Comparison of ENCODE assay signal across 8 cellular contexts in genomic region chr4:150867148-150867547, GRCh38.
DNase-seq lines count a peak whose midpoint lies in the region; ATAC-seq, FAIRE-seq and TF ChIP-seq lines count a peak whose summit lies in the region.

No MANE protein-coding gene starts in this region.

- no peak for TF ChIP-seq POLR2A in GM12878 (IDR thresholded peaks at IDR 0.05; ENCODE audit: low read depth, low read length)

- RAD21 ChIA-PET in GM12878 (lab: Charles Lee; ENCODE audit: unreplicated experiment): interaction anchor here (0.6 to 3.6 kb wide), 31 partner anchors 11 to 870 kb away, joined by 3 to 22 read pairs (median 4); no protein-coding TSS in a partner anchor

- DNase-seq in activated T-cell treated with anti-CD3 and anti-CD28 coated beads for 4 hours (peak; percentile 32), HS-27A (ENCODE audit: low read depth) (peak; percentile 34), NCI-H774 (lab: John Stamatoyannopoulos, UW) (peak; percentile 29), GM12878 (ENCODE audit: low read depth, low spot score) (peak; percentile 41), iPS DF 4.7 (ENCODE audit: extremely low read depth, low spot score) (peak; percentile 58)
- no peak for DNase-seq in activated T-cell treated with anti-CD3 and anti-CD28 coated beads, Interleukin-2, amount 50 U/mL, for 48 hours
- DNase-seq in stimulated activated effector memory CD8-positive, alpha-beta T cell treated with anti-CD3 and anti-CD28 coated beads, Interleukin-12 subunit alpha, Interleukin-12 subunit beta, amount 100 ng/mL, for 72 hours (ENCODE audit: low spot score in 2 of 2): peak in 1 of 2 donors; percentile 28

- no TSS peak for BruUV-seq in GM12878 (replicated peaks; lab: Mats Ljungman, UMichigan)

- TF ChIP-seq RAD21 in GM12878 (IDR thresholded peaks at IDR 0.05; ENCODE audit: insufficient read depth, low read depth, low read length): peak; percentile 86

- H3K79me2 ChIP-seq in GM12878 (ENCODE audit: control insufficient read depth, insufficient read depth, low read length): no peaks in the 10 kb centered on the region

- peaks cover 46% of the 10 kb centered on the region for H3K36me3 Mint-ChIP-seq in stimulated activated effector memory CD8-positive, alpha-beta T cell treated with anti-CD3 and anti-CD28 coated beads, Interleukin-12 subunit alpha, Interleukin-12 subunit beta, amount 100 ng/mL, for 72 hours

- SMC1A ChIA-PET in GM12878 (lab: Charles Lee; ENCODE audit: uncharacterized antibody, unreplicated experiment): interaction anchor here (0.6 to 4.9 kb wide), 66 partner anchors 9 to 902 kb away, joined by 3 to 47 read pairs (median 4); no protein-coding TSS in a partner anchor

- H4K20me1 ChIP-seq in GM12878 (ENCODE audit: control insufficient read depth, insufficient read depth): no peaks in the 10 kb centered on the region

- no peaks in the 10 kb centered on the region for H3K9me3 Mint-ChIP-seq in stimulated activated effector memory CD8-positive, alpha-beta T cell treated with anti-CD3 and anti-CD28 coated beads, Interleukin-12 subunit alpha, Interleukin-12 subunit beta, amount 100 ng/mL, for 72 hours

- H3K27ac ChIP-seq in GM12878 (ENCODE audit: control insufficient read depth, insufficient read depth): no peak overlapping the region

- H3K4me2 ChIP-seq in GM12878 (ENCODE audit: control insufficient read depth, insufficient read depth): no peak overlapping the region

- in situ Hi-C loops in GM12878 (cut with MboI): loop anchor here (10.0 kb wide), 1 partner anchor 882 kb away; no protein-coding TSS in a partner anchor

- H3K4me1 Mint-ChIP-seq in stimulated activated effector memory CD8-positive, alpha-beta T cell treated with anti-CD3 and anti-CD28 coated beads, Interleukin-12 subunit alpha, Interleukin-12 subunit beta, amount 100 ng/mL, for 72 hours: no peaks in the 10 kb centered on the region

- WGBS in GM12878 (ENCODE audit: insufficient coverage, insufficient replicate concordance, low lambda C conversion rate, missing lambda C conversion rate): 1% methylated on average over 4 of the region's 4 CpGs

- H3K27ac Mint-ChIP-seq in stimulated activated effector memory CD8-positive, alpha-beta T cell treated with anti-CD3 and anti-CD28 coated beads, Interleukin-12 subunit alpha, Interleukin-12 subunit beta, amount 100 ng/mL, for 72 hours: no peak overlapping the region

- CTCF ChIA-PET in GM12878 (lab: Yijun Ruan, JAX): interaction anchor here (0.6 to 5.2 kb wide), 94 partner anchors 9 to 985 kb away, joined by 3 to 107 read pairs (median 4); no protein-coding TSS in a partner anchor

- FAIRE-seq in GM12878 (lab: Jason Lieb, UNC): peak; percentile 52

- peak; percentile 37 to 59 (median 46); a peak in 5 of 6 replicates for TF ChIP-seq CTCF in GM12878 (IDR thresholded peaks at IDR 0.05 in 2 of 3, conservative IDR thresholded peaks at IDR 0.05 in 1 of 3; ENCODE audit: control insufficient read depth in 2 of 3, extremely low read depth in 1 of 3, insufficient read depth in 1 of 3, low read depth in 3 of 3, low read length in 3 of 3)

- POLR2A ChIA-PET in GM12878 (lab: Charles Lee): interaction anchor here (0.6 to 0.7 kb wide), 5 partner anchors 76 to 603 kb away, joined by 3 to 7 read pairs (median 5); no protein-coding TSS in a partner anchor

- H3K4me1 ChIP-seq in GM12878 (ENCODE audit: control insufficient read depth, insufficient read depth, low read length): no peaks in the 10 kb centered on the region

- H3K9ac ChIP-seq in GM12878 (ENCODE audit: control insufficient read depth, insufficient read depth, low read length): no peak overlapping the region

- no peak for TF ChIP-seq EP300 in GM12878 (IDR thresholded peaks at IDR 0.05; ENCODE audit: borderline replicate concordance in 1 of 2, control insufficient read depth in 1 of 2, low read depth in 2 of 2, low read length in 2 of 2)

- H2AFZ ChIP-seq in GM12878 (ENCODE audit: control insufficient read depth, low read depth, low read length): no peak overlapping the region

- H3K4me3 ChIP-seq in GM12878: no peak overlapping the region

- no peak overlapping the region for H3K4me3 Mint-ChIP-seq in stimulated activated effector memory CD8-positive, alpha-beta T cell treated with anti-CD3 and anti-CD28 coated beads, Interleukin-12 subunit alpha, Interleukin-12 subunit beta, amount 100 ng/mL, for 72 hours

- ATAC-seq in GM21390 (IDR thresholded peaks at IDR 0.05; ENCODE audit: unreplicated experiment) (peak; percentile 91), GM12878 (peak; percentile 96)
- peak; percentile 81 for ATAC-seq in stimulated activated effector memory CD8-positive, alpha-beta T cell treated with anti-CD3 and anti-CD28 coated beads, Interleukin-12 subunit alpha, Interleukin-12 subunit beta, amount 100 ng/mL, for 72 hours

- H3K9me3 ChIP-seq in GM12878 (replicated peaks; ENCODE audit: control insufficient read depth, insufficient read depth, low read length): no peaks in the 10 kb centered on the region

- no peaks in the 10 kb centered on the region for H3K27me3 ChIP-seq in GM12878 (replicated peaks in 1 of 2; ENCODE audit: control insufficient read depth in 2 of 2, insufficient read depth in 2 of 2, low read length in 1 of 2)

- peaks cover 0 to 5% of the 10 kb centered on the region in 2 experiments; a peak in 1 of 4 replicates for H3K36me3 ChIP-seq in GM12878 (ENCODE audit: control insufficient read depth in 2 of 2, insufficient read depth in 2 of 2, low read length in 1 of 2)

- intact Hi-C loops in GM12878 (cut with micrococcal nuclease; ENCODE audit: unreplicated experiment): loop anchor here (1.0 to 5.0 kb wide), 2 partner anchors 569 to 865 kb away; no protein-coding TSS in a partner anchor

TF ChIP-seq in GM12878, 131 proteins besides CTCF, POLR2A, EP300 and RAD21 (continues in another document):
- 0 out of 2 replicates have a peak, but pooled peaks have one; percentile 10 for TF ChIP-seq ATF7 (IDR thresholded peaks at IDR 0.05; ENCODE audit: low read depth)
- no peak for TF ChIP-seq CREM (IDR thresholded peaks at IDR 0.05; ENCODE audit: low read depth)
- TF ChIP-seq POU2F2 (IDR thresholded peaks at IDR 0.05; ENCODE audit: borderline replicate concordance, low read depth, low read length): no peak
- TF ChIP-seq ZNF207 (IDR thresholded peaks at IDR 0.05; ENCODE audit: borderline replicate concordance): no peak
- TF ChIP-seq PKNOX1 (IDR thresholded peaks at IDR 0.05): no peak
- no peak for TF ChIP-seq RFX5 (IDR thresholded peaks at IDR 0.05; ENCODE audit: low read depth, low read length)
- no peak for TF ChIP-seq ETV6 (conservative IDR thresholded peaks at IDR 0.05 in 1 of 2, IDR thresholded peaks at IDR 0.05 in 1 of 2; ENCODE audit: borderline replicate concordance in 1 of 2, low read depth in 1 of 2)
- TF ChIP-seq MEF2B (IDR thresholded peaks at IDR 0.05; ENCODE audit: partially characterized antibody, poor library complexity, severe bottlenecking): no peak
- peak; percentile 57; the same call in 1 of the 2 replicates for TF ChIP-seq SMC3 (IDR thresholded peaks at IDR 0.05; ENCODE audit: borderline replicate concordance, low read length)
- TF ChIP-seq KLF5 (IDR thresholded peaks at IDR 0.05; ENCODE audit: partially characterized antibody): no peak
- TF ChIP-seq, protein P1, sequence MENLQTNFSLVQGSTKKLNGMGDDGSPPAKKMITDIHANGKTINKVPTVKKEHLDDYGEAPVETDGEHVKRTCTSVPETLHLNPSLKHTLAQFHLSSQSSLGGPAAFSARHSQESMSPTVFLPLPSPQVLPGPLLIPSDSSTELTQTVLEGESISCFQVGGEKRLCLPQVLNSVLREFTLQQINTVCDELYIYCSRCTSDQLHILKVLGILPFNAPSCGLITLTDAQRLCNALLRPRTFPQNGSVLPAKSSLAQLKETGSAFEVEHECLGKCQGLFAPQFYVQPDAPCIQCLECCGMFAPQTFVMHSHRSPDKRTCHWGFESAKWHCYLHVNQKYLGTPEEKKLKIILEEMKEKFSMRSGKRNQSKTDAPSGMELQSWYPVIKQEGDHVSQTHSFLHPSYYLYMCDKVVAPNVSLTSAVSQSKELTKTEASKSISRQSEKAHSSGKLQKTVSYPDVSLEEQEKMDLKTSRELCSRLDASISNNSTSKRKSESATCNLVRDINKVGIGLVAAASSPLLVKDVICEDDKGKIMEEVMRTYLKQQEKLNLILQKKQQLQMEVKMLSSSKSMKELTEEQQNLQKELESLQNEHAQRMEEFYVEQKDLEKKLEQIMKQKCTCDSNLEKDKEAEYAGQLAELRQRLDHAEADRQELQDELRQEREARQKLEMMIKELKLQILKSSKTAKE (IDR thresholded peaks at IDR 0.05; ENCODE audit: low read depth, poor library complexity, severe bottlenecking): peak; percentile 54
- TF ChIP-seq HDAC2 (IDR thresholded peaks at IDR 0.05): no peak
- no peak for TF ChIP-seq ESRRA (IDR thresholded peaks at IDR 0.05; ENCODE audit: low read length)
- no peak for TF ChIP-seq ZBED1 (IDR thresholded peaks at IDR 0.05; ENCODE audit: borderline replicate concordance)
- no peak for TF ChIP-seq RELA (IDR thresholded peaks at IDR 0.05; ENCODE audit: borderline replicate concordance, partially characterized antibody)
- TF ChIP-seq NBN (IDR thresholded peaks at IDR 0.05): no peak
- no peak for TF ChIP-seq EGR1 (IDR thresholded peaks at IDR 0.05; ENCODE audit: borderline replicate concordance in 1 of 2, low read depth in 2 of 2, low read length in 2 of 2)
- TF ChIP-seq CBX3 (IDR thresholded peaks at IDR 0.05; ENCODE audit: borderline replicate concordance, low read depth): no peak
- TF ChIP-seq, protein P2, sequence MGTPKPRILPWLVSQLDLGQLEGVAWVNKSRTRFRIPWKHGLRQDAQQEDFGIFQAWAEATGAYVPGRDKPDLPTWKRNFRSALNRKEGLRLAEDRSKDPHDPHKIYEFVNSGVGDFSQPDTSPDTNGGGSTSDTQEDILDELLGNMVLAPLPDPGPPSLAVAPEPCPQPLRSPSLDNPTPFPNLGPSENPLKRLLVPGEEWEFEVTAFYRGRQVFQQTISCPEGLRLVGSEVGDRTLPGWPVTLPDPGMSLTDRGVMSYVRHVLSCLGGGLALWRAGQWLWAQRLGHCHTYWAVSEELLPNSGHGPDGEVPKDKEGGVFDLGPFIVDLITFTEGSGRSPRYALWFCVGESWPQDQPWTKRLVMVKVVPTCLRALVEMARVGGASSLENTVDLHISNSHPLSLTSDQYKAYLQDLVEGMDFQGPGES (IDR thresholded peaks at IDR 0.05): no peak
- TF ChIP-seq STAT3 (IDR thresholded peaks at IDR 0.05; ENCODE audit: low read depth, low read length): no peak
- no peak for TF ChIP-seq SMAD5 (IDR thresholded peaks at IDR 0.05; ENCODE audit: low read depth)

Comparison
In these comparisons a context has a peak if more than half of its experiments do, and no peak if none do; other contexts are left out.
1. DNase-seq: peak in activated T-cell treated with anti-CD3 and anti-CD28 coated beads for 4 hours (single experiment), HS-27A (single experiment), NCI-H774 (single experiment), GM12878 (single experiment) and iPS DF 4.7 (single experiment); none in activated T-cell treated with anti-CD3 and anti-CD28 coated beads, Interleukin-2, amount 50 U/mL, for 48 hours (0 of 2).
2. Peak in every context shown above with its lines, with median percentiles within 50 percentile points of each other: ATAC-seq.